ENCODE assay signal across 8 cellular contexts in the genomic region with DNA sequence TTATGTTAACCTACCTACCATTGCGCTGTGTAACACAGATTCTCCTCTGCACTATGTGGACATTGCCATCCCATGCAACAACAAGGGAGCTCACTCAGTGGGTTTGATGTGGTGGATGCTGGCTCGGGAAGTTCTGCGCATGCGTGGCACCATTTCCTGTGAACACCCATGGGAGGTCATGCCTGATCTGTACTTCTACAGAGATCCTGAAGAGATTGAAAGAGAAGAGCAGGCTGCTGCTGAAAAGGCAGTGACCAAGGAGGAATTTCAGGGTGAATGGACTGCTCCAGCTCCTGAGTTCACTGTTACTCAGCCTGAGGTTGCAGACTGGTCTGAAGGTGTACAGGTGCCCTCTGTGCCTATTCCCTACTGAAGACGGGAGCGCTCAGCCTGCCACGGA. TPM values are rescaled to one million over a fixed set of nuclear protein-coding genes. Genes with fewer than 3 reads are reported as not detected.
DNase-seq lines count a peak whose midpoint lies in the region; ATAC-seq and TF ChIP-seq lines count a peak whose summit lies in the region.
"Not testable (repeated sequence)": the region's sequence is repeated elsewhere in the genome, so short reads cannot be mapped to it uniquely, and the experiment has no call there.

No MANE protein-coding gene starts in this region.

- H3K36me3 Mint-ChIP-seq in activated B cell treated with CpG ODN at 0.5 μM for 24 hours (ENCODE audit: low read depth); activated CD8-positive, alpha-beta T cell treated with anti-CD3 and anti-CD28 coated beads for 36 hours (ENCODE audit: low read depth); activated T-cell treated with anti-CD3 and anti-CD28 coated beads, Interleukin-2, amount 50 U/mL, for 4 hours (ENCODE audit: insufficient read depth): not testable (repeated sequence)

- TF ChIP-seq CTCF in Loucy (conservative IDR thresholded peaks at IDR 0.05; ENCODE audit: low read length); activated B cell treated with CpG ODN at 0.5 μM for 24 hours (IDR thresholded peaks at IDR 0.05); activated CD8-positive, alpha-beta T cell treated with anti-CD3 and anti-CD28 coated beads for 36 hours (IDR thresholded peaks at IDR 0.05); heart right ventricle (IDR thresholded peaks at IDR 0.05): not testable (repeated sequence)

- peak overlapping the region; percentile 42 for H3K4me3 ChIP-seq in BLaER1
- H3K4me3 ChIP-seq in Loucy (ENCODE audit: low read length, poor library complexity, severe bottlenecking); heart right ventricle: not testable (repeated sequence)

- not testable (repeated sequence) for H3K9me3 Mint-ChIP-seq in activated B cell treated with CpG ODN at 0.5 μM for 24 hours; activated CD8-positive, alpha-beta T cell treated with anti-CD3 and anti-CD28 coated beads for 36 hours; activated T-cell treated with anti-CD3 and anti-CD28 coated beads, Interleukin-2, amount 50 U/mL, for 4 hours

- ATAC-seq in activated B cell treated with CpG ODN at 0.5 μM for 24 hours (ENCODE audit: low read depth); activated CD8-positive, alpha-beta T cell treated with anti-CD3 and anti-CD28 coated beads for 36 hours; activated T-cell treated with anti-CD3 and anti-CD28 coated beads, Interleukin-2, amount 50 U/mL, for 4 hours; heart right ventricle: not testable (repeated sequence)

- H3F3A ChIP-seq in Loucy (ENCODE audit: low read depth) = not testable (repeated sequence)

- CTCF ChIA-PET in activated B cell treated with CpG ODN at 0.5 μM for 24 hours (lab: Charles Lee); activated CD8-positive, alpha-beta T cell treated with anti-CD3 and anti-CD28 coated beads for 36 hours (lab: Charles Lee): not testable (repeated sequence)

- DNase-seq in activated B cell treated with CpG ODN at 0.5 μM for 24 hours (peak; percentile 40), heart right ventricle (peak; percentile 13 to 56)
- peak; percentile 31 for DNase-seq in activated CD8-positive, alpha-beta T cell treated with anti-CD3 and anti-CD28 coated beads for 36 hours
- peak; percentile 11 for DNase-seq in activated T-cell treated with anti-CD3 and anti-CD28 coated beads, Interleukin-2, amount 50 U/mL, for 4 hours
- DNase-seq in activated naive CD4-positive, alpha-beta T cell treated with anti-CD3 and anti-CD28 coated beads, Interleukin-2, amount 50 U/mL, for 16 hours = peak; percentile 12
- peak; percentile 5 for DNase-seq in stimulated activated CD4-positive, alpha-beta T cell treated with anti-CD3 and anti-CD28 coated beads, Interleukin-4, amount 100 ng/mL, for 1 hour

- not testable (repeated sequence) for H3K27me3 ChIP-seq in BLaER1; Loucy (ENCODE audit: insufficient read depth, low read length, poor library complexity, severe bottlenecking); heart right ventricle

- peak overlapping the region; percentile 39; the same call in 1 of the 2 replicates for H3K27ac ChIP-seq in BLaER1
- not testable (repeated sequence) for H3K27ac ChIP-seq in heart right ventricle

- not testable (repeated sequence) for H4K20me1 ChIP-seq in BLaER1; Loucy (ENCODE audit: insufficient read depth, low read length, poor library complexity, severe bottlenecking)

- not testable (repeated sequence) for H3K27me3 Mint-ChIP-seq in activated B cell treated with CpG ODN at 0.5 μM for 24 hours; activated CD8-positive, alpha-beta T cell treated with anti-CD3 and anti-CD28 coated beads for 36 hours; activated T-cell treated with anti-CD3 and anti-CD28 coated beads, Interleukin-2, amount 50 U/mL, for 4 hours (ENCODE audit: low read depth)

- not testable (repeated sequence) for H3K9me3 ChIP-seq in BLaER1; Loucy (ENCODE audit: insufficient read depth, low read depth, low read length); heart right ventricle

- H3K4me2 ChIP-seq in BLaER1 (peak overlapping the region; percentile 74), Loucy (ENCODE audit: low read depth, low read length, poor library complexity, severe bottlenecking) (peak overlapping the region; percentile 25)

- intact Hi-C loops in activated B cell treated with CpG ODN at 0.5 μM for 24 hours (cut with micrococcal nuclease); activated CD8-positive, alpha-beta T cell treated with anti-CD3 and anti-CD28 coated beads for 36 hours (cut with micrococcal nuclease); heart right ventricle (cut with DNase I): not testable (repeated sequence)

- peaks cover 68% of the 10 kb centered on the region for H3K4me1 ChIP-seq in BLaER1
- H3K4me1 ChIP-seq in Loucy (ENCODE audit: insufficient read depth, low read length, poor library complexity, severe bottlenecking) = peaks cover 69% of the 10 kb centered on the region
- peaks cover 0 to 49% (median 20%) of the 10 kb centered on the region in 9 donors for H3K4me1 ChIP-seq in heart right ventricle

- peaks cover 42% of the 10 kb centered on the region for H3K4me1 Mint-ChIP-seq in activated B cell treated with CpG ODN at 0.5 μM for 24 hours
- not testable (repeated sequence) for H3K4me1 Mint-ChIP-seq in activated CD8-positive, alpha-beta T cell treated with anti-CD3 and anti-CD28 coated beads for 36 hours (ENCODE audit: low read depth); activated T-cell treated with anti-CD3 and anti-CD28 coated beads, Interleukin-2, amount 50 U/mL, for 4 hours (ENCODE audit: low read depth)

- H3K79me2 ChIP-seq in Loucy (ENCODE audit: insufficient read depth, low read length) = peaks cover 73% of the 10 kb centered on the region

- POLR2A ChIA-PET in activated B cell treated with CpG ODN at 0.5 μM for 24 hours (lab: Charles Lee) = interaction anchor here (0.7 to 0.9 kb wide), 3 partner anchors 49 to 212 kb away, joined by 3 read pairs; a partner anchor contains a TSS
- POLR2A ChIA-PET in activated CD8-positive, alpha-beta T cell treated with anti-CD3 and anti-CD28 coated beads for 36 hours (lab: Charles Lee) = interaction anchor here (0.6 kb wide), 1 partner anchor 119 kb away, joined by 4 read pairs; no protein-coding TSS in a partner anchor

- WGBS in heart right ventricle, 2 donors = 88 to 91% methylated on average over 7 of the region's 7 CpGs

- H3K9me2 ChIP-seq in Loucy (replicated peaks; ENCODE audit: low read depth, low read length) = not testable (repeated sequence)

- H3K27ac Mint-ChIP-seq in activated B cell treated with CpG ODN at 0.5 μM for 24 hours = peak overlapping the region; percentile 46
- H3K27ac Mint-ChIP-seq in activated CD8-positive, alpha-beta T cell treated with anti-CD3 and anti-CD28 coated beads for 36 hours = peak overlapping the region; percentile 34

- not testable (repeated sequence) for H3K9ac ChIP-seq in BLaER1; Loucy (ENCODE audit: low read depth, low read length, poor library complexity, severe bottlenecking)

- not testable (repeated sequence) for H2AFZ ChIP-seq in Loucy (ENCODE audit: low read length)

- H3K36me3 ChIP-seq in BLaER1; Loucy (ENCODE audit: insufficient read depth, low read length); heart right ventricle: not testable (repeated sequence)

- peak overlapping the region; percentile 65 for H3K4me3 Mint-ChIP-seq in activated B cell treated with CpG ODN at 0.5 μM for 24 hours
- H3K4me3 Mint-ChIP-seq in activated CD8-positive, alpha-beta T cell treated with anti-CD3 and anti-CD28 coated beads for 36 hours; activated T-cell treated with anti-CD3 and anti-CD28 coated beads, Interleukin-2, amount 50 U/mL, for 4 hours: not testable (repeated sequence)

RNA-seq across cellular contexts. Expression of a gene that starts 49.1 kb away (rescaled TPM):
- total RNA-seq in activated B cell treated with CpG ODN at 0.5 μM for 24 hours (34.0 and 34.9 TPM in 2 replicates), heart right ventricle (10 to 100 TPM; 11.8 to 33.5 (median 18.1) TPM)
- 10 to 100 TPM; 44.3 to 45.5 TPM for total RNA-seq in activated CD8-positive, alpha-beta T cell treated with anti-CD3 and anti-CD28 coated beads for 36 hours
- total RNA-seq in activated T-cell treated with anti-CD3 and anti-CD28 coated beads, Interleukin-2, amount 50 U/mL, for 4 hours = 10 to 100 TPM; 25.4 to 26.4 (median 26.2) TPM
- polyA plus RNA-seq in heart right ventricle = 10 to 100 TPM; 10.4 to 10.8 TPM
